In genomic region chr10:1041514-1041913, GRCh38 we compare ENCODE assay signal across 1 cellular context.
A peak's percentile ranks its signal among the peaks of the same experiment; 100 is the strongest.
TF ChIP-seq lines count a peak whose summit lies in the region.

No MANE protein-coding gene starts in this region.

TF ChIP-seq in HepG2, 621 proteins besides CTCF, POLR2A, EP300 and RAD21:
- TF ChIP-seq BRD4 (CRISPR knock-in tag; IDR thresholded peaks at IDR 0.05) (no peak), XRCC5 (optimal IDR thresholded peaks at IDR 0.05; ENCODE audit: low read length) (no peak), THAP11 (CRISPR knock-in tag; IDR thresholded peaks at IDR 0.05) (no peak), ZNF337 (CRISPR knock-in tag; IDR thresholded peaks at IDR 0.05; ENCODE audit: borderline replicate concordance, low read depth) (no peak), ZNF414 (CRISPR knock-in tag; IDR thresholded peaks at IDR 0.05) (no peak), ATF7 (IDR thresholded peaks at IDR 0.05) (peak; percentile 79), ATF7 (CRISPR knock-in tag; IDR thresholded peaks at IDR 0.05) (no peak), TFDP2 (CRISPR knock-in tag; IDR thresholded peaks at IDR 0.05) (no peak), ARHGAP35 (CRISPR knock-in tag; IDR thresholded peaks at IDR 0.05; ENCODE audit: borderline replicate concordance) (no peak)
